Comparison of ENCODE assay signal across 8 cellular contexts in genomic region chr10:93383562-93383981, GRCh38.
DNase-seq lines count a peak whose midpoint lies in the region; TF ChIP-seq lines count a peak whose summit lies in the region.

No MANE protein-coding gene starts in this region.

- TF ChIP-seq CTCF in HFFc6 (IDR thresholded peaks at IDR 0.05), result no peak
- no peak for TF ChIP-seq CTCF in mammary epithelial cell (conservative IDR thresholded peaks at IDR 0.05 in 1 of 2, IDR thresholded peaks at IDR 0.05 in 1 of 2; ENCODE audit: extremely low read depth in 1 of 2, insufficient read depth in 1 of 2, low read depth in 1 of 2, low read length in 2 of 2)
- TF ChIP-seq CTCF in prostate gland (IDR thresholded peaks at IDR 0.05), result no peak

- peak overlapping the region; percentile 74 for H2BK5ac ChIP-seq in mesenchymal stem cell (ENCODE audit: low read depth, low read length, poor library complexity, severe bottlenecking)

- H3K27me3 ChIP-seq in mammary epithelial cell (ENCODE audit: insufficient read depth, low read length), result no peaks in the 10 kb centered on the region
- no peaks in the 10 kb centered on the region for H3K27me3 ChIP-seq in mesenchymal stem cell (ENCODE audit: control insufficient read depth in 1 of 2, insufficient read depth in 1 of 2, low read length in 2 of 2)
- H3K27me3 ChIP-seq in prostate gland (replicated peaks; ENCODE audit: insufficient read depth), result no peaks in the 10 kb centered on the region

- peaks cover 43% of the 10 kb centered on the region for H3K36me3 ChIP-seq in mammary epithelial cell (ENCODE audit: insufficient read depth, low read length)
- peaks cover 42 to 85% of the 10 kb centered on the region in 2 experiments for H3K36me3 ChIP-seq in mesenchymal stem cell (ENCODE audit: control insufficient read depth in 1 of 2, insufficient read depth in 2 of 2, low read depth in 1 of 2, low read length in 2 of 2)
- H3K36me3 ChIP-seq in prostate gland, result no peaks in the 10 kb centered on the region

- H3K27ac ChIP-seq in mammary epithelial cell (ENCODE audit: insufficient read depth, low read depth, low read length) (peak overlapping the region; percentile 98), mesenchymal stem cell (ENCODE audit: low read length, poor library complexity, severe bottlenecking) (peak overlapping the region; percentile 73), prostate gland (no peak overlapping the region)

- H3K79me2 ChIP-seq in mammary epithelial cell (ENCODE audit: insufficient read depth, low read length), result peaks cover 19% of the 10 kb centered on the region

- WGBS in mammary epithelial cell (ENCODE audit: low coverage, missing lambda C conversion rate), result 0% methylated on average over 6 of the region's 6 CpGs
- 15% methylated on average over 5 of the region's 6 CpGs for WGBS in mesenchymal stem cell
- 78% methylated on average over 6 of the region's 6 CpGs for WGBS in prostate gland

- peak overlapping the region; percentile 26 to 68 for H3K18ac ChIP-seq in mesenchymal stem cell (ENCODE audit: low read depth in 1 of 2, low read length in 2 of 2)

- CTCF ChIA-PET in mammary epithelial cell (lab: Charles Lee; ENCODE audit: low non-redundant PET), result interaction anchor here (0.6 kb wide), 1 partner anchor 11 kb away, joined by 4 read pairs; no protein-coding TSS in a partner anchor

- H2AK5ac ChIP-seq in mesenchymal stem cell (ENCODE audit: low read length, severe bottlenecking), result peak overlapping the region; percentile 78

- peak overlapping the region; percentile 90 for H3K27ac Mint-ChIP-seq in HFFc6

- H3K4me3 Mint-ChIP-seq in HFFc6, result peak overlapping the region; percentile 64

- peaks cover 20% of the 10 kb centered on the region for H3K27me3 Mint-ChIP-seq in HFFc6 (ENCODE audit: insufficient read depth)

- H4K91ac ChIP-seq in mesenchymal stem cell (ENCODE audit: low read length), result no peak overlapping the region

- DNase-seq in 8988T (peak; percentile 30), HFFc6 (peak; percentile 97), mammary epithelial cell (peak; percentile 65), mesenchymal stem cell (peak; percentile 95), NCI-H2171 treated with DMSO at 0.1 percent for 48 hours (lab: John Stamatoyannopoulos, UW) (no peak), prostate gland (ENCODE audit: low spot score) (no peak), putamen (ENCODE audit: low spot score) (no peak)
- DNase-seq in activated CD4-positive, alpha-beta T cell treated with anti-CD3 and anti-CD28 coated beads, Interleukin-2, amount 50 U/mL, for 4 hours, result no peak

- intact Hi-C loops in mammary epithelial cell (cut with micrococcal nuclease), result no loop called here
- intact Hi-C loops in prostate gland (cut with DNase I), result loop anchor here (5.0 kb wide), 2 partner anchors 39 to 54 kb away; no protein-coding TSS in a partner anchor

- H3K23ac ChIP-seq in mesenchymal stem cell (ENCODE audit: low read length in 2 of 2), result no peak overlapping the region

- H3K4me3 ChIP-seq in mammary epithelial cell (replicated peaks in 1 of 3; ENCODE audit: insufficient read depth in 1 of 3, low read depth in 2 of 3, low read length in 3 of 3) (peak overlapping the region in 1 of 3 experiments; percentile 14), mesenchymal stem cell (ENCODE audit: insufficient read depth in 1 of 2, low read depth in 1 of 2, low read length in 2 of 2) (peak overlapping the region in 1 of 2 experiments; percentile 32), prostate gland (no peak overlapping the region)

- in situ Hi-C loops in mammary epithelial cell (cut with MboI; ENCODE audit: low sequenced_read_pairs in 2 of 2), result loop anchor here in 1 of 2 donors (5.0 kb wide), 1 partner anchor 99 kb away; the partner anchor contains the start of gene MYOF

- H3K4ac ChIP-seq in mesenchymal stem cell (ENCODE audit: low read depth in 1 of 2, low read length in 2 of 2), result peak overlapping the region in 1 of 2 experiments; percentile 74

- dilution Hi-C loops in mammary epithelial cell (cut with HindIII; ENCODE audit: low sequenced_read_pairs), result loop anchor here (5.0 kb wide), 1 partner anchor 84 kb away; no protein-coding TSS in a partner anchor

- H3K9me3 ChIP-seq in mammary epithelial cell (replicated peaks; ENCODE audit: insufficient read depth, low read length) (no peaks in the 10 kb centered on the region), mesenchymal stem cell (ENCODE audit: control insufficient read depth, low read length) (no peaks in the 10 kb centered on the region), prostate gland (no peaks in the 10 kb centered on the region)

- H4K8ac ChIP-seq in mesenchymal stem cell (ENCODE audit: low read length), result peak overlapping the region; percentile 2

- H3K14ac ChIP-seq in mesenchymal stem cell (ENCODE audit: low read length in 2 of 2), result no peak overlapping the region

- peaks cover 40% of the 10 kb centered on the region for H3K4me1 ChIP-seq in mammary epithelial cell (ENCODE audit: insufficient read depth, low read length)
- peaks cover 15% of the 10 kb centered on the region for H3K4me1 ChIP-seq in mesenchymal stem cell (ENCODE audit: control insufficient read depth, insufficient read depth, low read depth, low read length)
- no peaks in the 10 kb centered on the region for H3K4me1 ChIP-seq in prostate gland (replicated peaks)

- peaks cover 16% of the 10 kb centered on the region for H3K79me1 ChIP-seq in mesenchymal stem cell (replicated peaks; ENCODE audit: low read length, poor library complexity, severe bottlenecking)

- peaks cover 89% of the 10 kb centered on the region for H3K36me3 Mint-ChIP-seq in HFFc6 (ENCODE audit: low read depth)

- no peaks in the 10 kb centered on the region for H3K9me3 Mint-ChIP-seq in HFFc6

- BruUV-seq in mammary epithelial cell (replicated peaks; lab: Mats Ljungman, UMichigan), result TSS peak; percentile 56

- peaks cover 96% of the 10 kb centered on the region for H3K4me1 Mint-ChIP-seq in HFFc6 (ENCODE audit: low read depth)

- H4K20me1 ChIP-seq in mammary epithelial cell (ENCODE audit: insufficient read depth, low read length), result no peaks in the 10 kb centered on the region

- H3K4me2 ChIP-seq in mammary epithelial cell (ENCODE audit: insufficient read depth, low read depth, low read length), result peak overlapping the region; percentile 64
- H3K4me2 ChIP-seq in mesenchymal stem cell (ENCODE audit: low read length, poor library complexity, severe bottlenecking), result no peak overlapping the region

- H2BK15ac ChIP-seq in mesenchymal stem cell (ENCODE audit: low read depth, poor library complexity, severe bottlenecking), result no peak overlapping the region

- H2BK120ac ChIP-seq in mesenchymal stem cell (ENCODE audit: low read depth, low read length), result no peak overlapping the region

- H2AFZ ChIP-seq in mammary epithelial cell (ENCODE audit: low read depth, low read length), result no peak overlapping the region
- no peak overlapping the region for H2AFZ ChIP-seq in mesenchymal stem cell (ENCODE audit: low read depth, low read length)

- peak overlapping the region; percentile 68 for H3K9ac ChIP-seq in mammary epithelial cell (ENCODE audit: insufficient read depth, low read length)
- peak overlapping the region; percentile 65 for H3K9ac ChIP-seq in mesenchymal stem cell (ENCODE audit: low read length)

- H2BK12ac ChIP-seq in mesenchymal stem cell (ENCODE audit: low read length in 2 of 2), result peak overlapping the region in 1 of 2 experiments; percentile 57

- no peak for TF ChIP-seq POLR2A in prostate gland (IDR thresholded peaks at IDR 0.05)

Comparison
In these comparisons a context has a peak if more than half of its experiments do, and no peak if none do; other contexts are left out.
1. DNase-seq: peak in 8988T (single experiment), HFFc6 (single experiment), mammary epithelial cell (single experiment) and mesenchymal stem cell (single experiment); none in NCI-H2171 treated with DMSO at 0.1 percent for 48 hours (single experiment), activated CD4-positive, alpha-beta T cell treated with anti-CD3 and anti-CD28 coated beads, Interleukin-2, amount 50 U/mL, for 4 hours (0 of 2), prostate gland (single experiment) and putamen (single experiment).
2. H3K27ac ChIP-seq: peak in mammary epithelial cell (single experiment) and mesenchymal stem cell (single experiment); none in prostate gland (0 of 2).